Comparison of ENCODE assay signal across 17 cellular contexts in genomic region chr1:82110366-82111254, GRCh38.
A peak's percentile ranks its signal among the peaks of the same experiment; 100 is the strongest.
DNase-seq lines count a peak whose midpoint lies in the region; FAIRE-seq and TF ChIP-seq lines count a peak whose summit lies in the region.
"Had no signal": no experiment of that assay in that cellular context is flagged by ENCODE, and none has a peak within 500 bp of the region (broad histone marks: within the 10 kb centered on the region; RNA-seq: fewer than 3 reads in every experiment).

No MANE protein-coding gene starts in this region.

- no peaks in the 10 kb centered on the region for H3K9me3 Mint-ChIP-seq in endothelial cell (ENCODE audit: unreplicated experiment)
- H3K9me3 Mint-ChIP-seq: activated naive CD8-positive, alpha-beta T cell treated with anti-CD3 and anti-CD28 coated beads, Interleukin-2, amount 10 ng/mL, durations not matched to agents 7 days and 5 days had no signal

- H3K4me3 Mint-ChIP-seq in endothelial cell (ENCODE audit: unreplicated experiment) = no peak overlapping the region
- H3K4me3 Mint-ChIP-seq: activated naive CD8-positive, alpha-beta T cell treated with anti-CD3 and anti-CD28 coated beads, Interleukin-2, amount 10 ng/mL, durations not matched to agents 7 days and 5 days had no signal

- no peak overlapping the region for H3K27ac Mint-ChIP-seq in endothelial cell (ENCODE audit: unreplicated experiment)
- H3K27ac Mint-ChIP-seq: activated naive CD8-positive, alpha-beta T cell treated with anti-CD3 and anti-CD28 coated beads, Interleukin-2, amount 10 ng/mL, durations not matched to agents 7 days and 5 days had no signal

- no peak for TF ChIP-seq CTCF in D721Med (IDR thresholded peaks at IDR 0.05; ENCODE audit: insufficient read depth, missing control alignments)
- TF ChIP-seq CTCF in endothelial cell (IDR thresholded peaks at IDR 0.05; ENCODE audit: unreplicated experiment) = no peak

- no peaks in the 10 kb centered on the region for H3K36me3 Mint-ChIP-seq in endothelial cell (ENCODE audit: low read depth, unreplicated experiment)
- H3K36me3 Mint-ChIP-seq: activated naive CD8-positive, alpha-beta T cell treated with anti-CD3 and anti-CD28 coated beads, Interleukin-2, amount 10 ng/mL, durations not matched to agents 7 days and 5 days had no signal

- H3K27me3 Mint-ChIP-seq in endothelial cell (ENCODE audit: unreplicated experiment) = peaks cover 2% of the 10 kb centered on the region
- H3K27me3 Mint-ChIP-seq: activated naive CD8-positive, alpha-beta T cell treated with anti-CD3 and anti-CD28 coated beads, Interleukin-2, amount 10 ng/mL, durations not matched to agents 7 days and 5 days had no signal

- no peak for FAIRE-seq in D721Med (lab: Jason Lieb, UNC)
- FAIRE-seq: RCC 7860 had no signal

- H3K4me1 Mint-ChIP-seq in endothelial cell (ENCODE audit: unreplicated experiment) = no peaks in the 10 kb centered on the region

- DNase-seq in DMS153 treated with DMSO at 0.1 percent for 48 hours (lab: John Stamatoyannopoulos, UW; ENCODE audit: unreplicated experiment) (peak; percentile 12), DMS153 (lab: John Stamatoyannopoulos, UW) (no peak), NCI-H2171 treated with DMSO at 0.1 percent for 48 hours (lab: John Stamatoyannopoulos, UW) (peak; percentile 60), brain pericyte (ENCODE audit: low read depth, low spot score) (peak; percentile 41), pons (ENCODE audit: low spot score) (peak; percentile 2), AML-193 (lab: John Stamatoyannopoulos, UW) (no peak), D721Med (ENCODE audit: insufficient read length, low spot score) (no peak), endothelial cell (ENCODE audit: low spot score) (no peak)
- DNase-seq: 8988T; activated CD4-positive, CD25-positive, alpha-beta regulatory T cell treated with anti-CD3 and anti-CD28 coated beads, Interleukin-2, amount 50 U/mL, for 72 hours; activated naive CD8-positive, alpha-beta T cell treated with anti-CD3 and anti-CD28 coated beads, Interleukin-2, amount 10 ng/mL, durations not matched to agents 7 days and 5 days; cerebellar nuclear complex; Karpas-422; psoas muscle; stimulated activated CD4-positive, alpha-beta T cell treated with anti-CD3 and anti-CD28 coated beads, Interleukin-1b, Interleukin-23, amount 100 ng/mL, for 48 hours; stimulated activated CD8-positive, alpha-beta memory T cell treated with anti-CD3 and anti-CD28 coated beads, Interleukin-4, amount 100 ng/mL, for 48 hours had no signal

Comparison
In these comparisons a context has a peak if more than half of its experiments do, and no peak if none do; other contexts are left out.
1. DNase-seq: peak in DMS153 treated with DMSO at 0.1 percent for 48 hours (single experiment), NCI-H2171 treated with DMSO at 0.1 percent for 48 hours (single experiment), brain pericyte (single experiment) and pons (single experiment); none in DMS153 (single experiment), AML-193 (0 of 2), D721Med (single experiment) and endothelial cell (single experiment).